ENCODE assay signal across 1 cellular context in the genomic region with DNA sequence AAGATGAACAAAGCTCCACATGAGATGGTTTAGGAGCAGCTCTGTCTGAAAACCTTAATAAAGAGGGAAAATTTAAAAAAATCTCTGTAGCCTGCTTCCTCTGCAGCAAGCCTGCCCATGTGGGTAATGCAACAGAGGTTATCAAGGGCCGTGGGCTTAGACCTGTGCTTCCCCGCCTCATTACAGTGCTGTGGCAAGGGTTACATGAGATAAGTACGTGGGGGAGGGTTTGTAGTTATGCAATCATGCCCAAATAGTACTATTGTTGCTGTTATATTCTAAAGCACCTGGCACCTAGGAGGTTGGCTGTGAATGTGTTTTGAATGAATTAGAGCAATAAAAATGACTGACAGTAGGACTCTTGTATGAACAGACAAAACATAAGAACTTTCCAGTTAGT.
TF ChIP-seq lines count a peak whose summit lies in the region.

No MANE protein-coding gene starts in this region.

TF ChIP-seq in liver, 16 proteins besides CTCF, POLR2A, EP300 and RAD21:
- TF ChIP-seq, protein P1, sequence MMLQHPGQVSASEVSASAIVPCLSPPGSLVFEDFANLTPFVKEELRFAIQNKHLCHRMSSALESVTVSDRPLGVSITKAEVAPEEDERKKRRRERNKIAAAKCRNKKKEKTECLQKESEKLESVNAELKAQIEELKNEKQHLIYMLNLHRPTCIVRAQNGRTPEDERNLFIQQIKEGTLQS (IDR thresholded peaks at IDR 0.05): no peak
- no peak for TF ChIP-seq NR2F2 (IDR thresholded peaks at IDR 0.05)
- peak; percentile 25 for TF ChIP-seq SP1 (IDR thresholded peaks at IDR 0.05)
- TF ChIP-seq FOXA1 (IDR thresholded peaks at IDR 0.05): no peak
- TF ChIP-seq TAF1 (conservative IDR thresholded peaks at IDR 0.05): no peak
- no peak for TF ChIP-seq YY1 (IDR thresholded peaks at IDR 0.05)
- no peak for TF ChIP-seq JUND (IDR thresholded peaks at IDR 0.05)
- TF ChIP-seq, protein P2, sequence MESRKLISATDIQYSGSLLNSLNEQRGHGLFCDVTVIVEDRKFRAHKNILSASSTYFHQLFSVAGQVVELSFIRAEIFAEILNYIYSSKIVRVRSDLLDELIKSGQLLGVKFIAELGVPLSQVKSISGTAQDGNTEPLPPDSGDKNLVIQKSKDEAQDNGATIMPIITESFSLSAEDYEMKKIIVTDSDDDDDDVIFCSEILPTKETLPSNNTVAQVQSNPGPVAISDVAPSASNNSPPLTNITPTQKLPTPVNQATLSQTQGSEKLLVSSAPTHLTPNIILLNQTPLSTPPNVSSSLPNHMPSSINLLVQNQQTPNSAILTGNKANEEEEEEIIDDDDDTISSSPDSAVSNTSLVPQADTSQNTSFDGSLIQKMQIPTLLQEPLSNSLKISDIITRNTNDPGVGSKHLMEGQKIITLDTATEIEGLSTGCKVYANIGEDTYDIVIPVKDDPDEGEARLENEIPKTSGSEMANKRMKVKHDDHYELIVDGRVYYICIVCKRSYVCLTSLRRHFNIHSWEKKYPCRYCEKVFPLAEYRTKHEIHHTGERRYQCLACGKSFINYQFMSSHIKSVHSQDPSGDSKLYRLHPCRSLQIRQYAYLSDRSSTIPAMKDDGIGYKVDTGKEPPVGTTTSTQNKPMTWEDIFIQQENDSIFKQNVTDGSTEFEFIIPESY (IDR thresholded peaks at IDR 0.05): peak; percentile 44
- peak; percentile 44 to 66 for TF ChIP-seq HNF4A (conservative IDR thresholded peaks at IDR 0.05)
- TF ChIP-seq GABPA (IDR thresholded peaks at IDR 0.05 in 1 of 2, conservative IDR thresholded peaks at IDR 0.05 in 1 of 2): no peak
- peak; percentile 47 to 81 for TF ChIP-seq RXRA (IDR thresholded peaks at IDR 0.05)
- TF ChIP-seq, protein P3, sequence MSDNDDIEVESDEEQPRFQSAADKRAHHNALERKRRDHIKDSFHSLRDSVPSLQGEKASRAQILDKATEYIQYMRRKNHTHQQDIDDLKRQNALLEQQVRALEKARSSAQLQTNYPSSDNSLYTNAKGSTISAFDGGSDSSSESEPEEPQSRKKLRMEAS (IDR thresholded peaks at IDR 0.05): peak; percentile 30
- TF ChIP-seq FOXA2 (IDR thresholded peaks at IDR 0.05): no peak
- TF ChIP-seq EGR1 (IDR thresholded peaks at IDR 0.05; ENCODE audit: low read depth in 2 of 2): no peak
- TF ChIP-seq HNF4G (IDR thresholded peaks at IDR 0.05): no peak
- TF ChIP-seq, protein P4, sequence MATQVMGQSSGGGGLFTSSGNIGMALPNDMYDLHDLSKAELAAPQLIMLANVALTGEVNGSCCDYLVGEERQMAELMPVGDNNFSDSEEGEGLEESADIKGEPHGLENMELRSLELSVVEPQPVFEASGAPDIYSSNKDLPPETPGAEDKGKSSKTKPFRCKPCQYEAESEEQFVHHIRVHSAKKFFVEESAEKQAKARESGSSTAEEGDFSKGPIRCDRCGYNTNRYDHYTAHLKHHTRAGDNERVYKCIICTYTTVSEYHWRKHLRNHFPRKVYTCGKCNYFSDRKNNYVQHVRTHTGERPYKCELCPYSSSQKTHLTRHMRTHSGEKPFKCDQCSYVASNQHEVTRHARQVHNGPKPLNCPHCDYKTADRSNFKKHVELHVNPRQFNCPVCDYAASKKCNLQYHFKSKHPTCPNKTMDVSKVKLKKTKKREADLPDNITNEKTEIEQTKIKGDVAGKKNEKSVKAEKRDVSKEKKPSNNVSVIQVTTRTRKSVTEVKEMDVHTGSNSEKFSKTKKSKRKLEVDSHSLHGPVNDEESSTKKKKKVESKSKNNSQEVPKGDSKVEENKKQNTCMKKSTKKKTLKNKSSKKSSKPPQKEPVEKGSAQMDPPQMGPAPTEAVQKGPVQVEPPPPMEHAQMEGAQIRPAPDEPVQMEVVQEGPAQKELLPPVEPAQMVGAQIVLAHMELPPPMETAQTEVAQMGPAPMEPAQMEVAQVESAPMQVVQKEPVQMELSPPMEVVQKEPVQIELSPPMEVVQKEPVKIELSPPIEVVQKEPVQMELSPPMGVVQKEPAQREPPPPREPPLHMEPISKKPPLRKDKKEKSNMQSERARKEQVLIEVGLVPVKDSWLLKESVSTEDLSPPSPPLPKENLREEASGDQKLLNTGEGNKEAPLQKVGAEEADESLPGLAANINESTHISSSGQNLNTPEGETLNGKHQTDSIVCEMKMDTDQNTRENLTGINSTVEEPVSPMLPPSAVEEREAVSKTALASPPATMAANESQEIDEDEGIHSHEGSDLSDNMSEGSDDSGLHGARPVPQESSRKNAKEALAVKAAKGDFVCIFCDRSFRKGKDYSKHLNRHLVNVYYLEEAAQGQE (IDR thresholded peaks at IDR 0.05): no peak
TF ChIP-seq in liver: peak in this region for 5.
